24 cellular contexts compared by ENCODE assay signal in the genomic region with DNA sequence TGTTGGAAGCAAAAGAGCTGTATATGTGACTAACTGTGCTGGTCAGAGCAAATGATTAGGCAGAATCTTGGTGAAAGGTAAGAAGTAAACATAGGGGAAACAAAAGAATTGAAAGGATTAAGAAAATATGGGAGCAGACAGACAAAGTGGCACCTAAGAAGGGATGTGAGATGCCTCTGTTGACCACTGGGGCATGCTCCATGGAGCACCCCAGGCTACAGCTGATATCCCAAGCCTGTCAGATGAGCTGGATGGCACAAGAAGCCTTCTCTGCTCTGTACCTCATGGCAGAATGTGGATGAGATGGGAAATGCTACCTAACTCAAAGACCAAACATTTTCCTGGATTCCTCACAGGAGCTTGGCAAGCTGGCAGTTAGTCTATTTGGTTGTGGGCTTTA.
DNase-seq lines count a peak whose midpoint lies in the region; ATAC-seq, FAIRE-seq and TF ChIP-seq lines count a peak whose summit lies in the region.
"Had no signal": no experiment of that assay in that cellular context is flagged by ENCODE, and none has a peak within 500 bp of the region (broad histone marks: within the 10 kb centered on the region; RNA-seq: fewer than 3 reads in every experiment).

No MANE protein-coding gene starts in this region.

- no peak overlapping the region for H2BK12ac ChIP-seq in H1 (ENCODE audit: low read depth, low read length)

- H3K79me1 ChIP-seq in H1 (ENCODE audit: low read depth, low read length) (no peaks in the 10 kb centered on the region), mesendoderm (ENCODE audit: low read length) (no peaks in the 10 kb centered on the region)

- H3K56ac ChIP-seq in H1 (replicated peaks; ENCODE audit: insufficient read length, low read depth, low read length) (no peak overlapping the region), mesendoderm (ENCODE audit: low read length) (no peak overlapping the region)

- TF ChIP-seq EP300 in A549 (IDR thresholded peaks at IDR 0.05): no peak
- no peak for TF ChIP-seq EP300 in H1 (IDR thresholded peaks at IDR 0.05; ENCODE audit: borderline replicate concordance in 1 of 2, low read depth in 2 of 2, low read length in 2 of 2)

- H3K4ac ChIP-seq in H1 (replicated peaks; ENCODE audit: insufficient read length, low read depth, low read length) (no peak overlapping the region), mesendoderm (ENCODE audit: low read depth, low read length) (no peak overlapping the region)

- H2AFZ ChIP-seq in H1 (ENCODE audit: low read length): no peak overlapping the region

- H3K79me2 ChIP-seq in H1 (ENCODE audit: control insufficient read depth in 1 of 2, insufficient read depth in 2 of 2, low read length in 2 of 2) (no peaks in the 10 kb centered on the region), mesendoderm (ENCODE audit: control insufficient read depth, insufficient read depth, low read length) (no peaks in the 10 kb centered on the region)

- H3K27ac ChIP-seq in A549 (no peak overlapping the region), H1 (ENCODE audit: low read depth, low read length) (no peak overlapping the region), mesendoderm (ENCODE audit: low read depth, low read length) (no peak overlapping the region)
- H3K27ac ChIP-seq: 22Rv1; BLaER1 treated with 17β-estradiol and CSF1 and Interleukin-3, amounts not matched to agents 10 nM and 100 nM; Peyer's patch had no signal

- H4K5ac ChIP-seq in H1 (ENCODE audit: insufficient read length, low read depth, low read length) (no peak overlapping the region), mesendoderm (ENCODE audit: low read length) (no peak overlapping the region)

- H3K36me3 ChIP-seq in H1 (ENCODE audit: control insufficient read depth in 2 of 4, insufficient read depth in 4 of 4, low read length in 3 of 4) (no peaks in the 10 kb centered on the region), mesendoderm (ENCODE audit: control insufficient read depth, insufficient read depth, low read length) (no peaks in the 10 kb centered on the region)
- H3K36me3 ChIP-seq: BLaER1 treated with 17β-estradiol and CSF1 and Interleukin-3, amounts not matched to agents 10 nM and 100 nM; Peyer's patch had no signal

- H2AK5ac ChIP-seq in H1 (ENCODE audit: low read depth, low read length) (no peak overlapping the region), mesendoderm (ENCODE audit: low read length) (no peak overlapping the region)

- DNase-seq in A549 (ENCODE audit: low read depth in 1 of 2, low spot score in 1 of 2): peak; percentile 10 to 13
- peak; percentile 18 for DNase-seq in HEK293T (ENCODE audit: extremely low spot score)
- DNase-seq in H1 (ENCODE audit: low read depth in 1 of 2, low spot score in 2 of 2): no peak
- DNase-seq in mesendoderm: peak; percentile 10
- no peak for DNase-seq in stimulated activated CD4-positive, alpha-beta T cell treated with anti-CD3 and anti-CD28 coated beads, Interleukin-4, amount 100 ng/mL, for 4 hours
- no peak for DNase-seq in NCI-H1092 treated with DMSO at 0.1 percent for 48 hours (lab: John Stamatoyannopoulos, UW)
- no peak for DNase-seq in activated effector memory CD4-positive, alpha-beta T cell treated with Interleukin-2 at 50 U/mL for 16 hours
- DNase-seq: Caco-2; CD4-positive, alpha-beta memory T cell; DMS 273 treated with DMSO at 0.1 percent for 48 hours; DND-41; HFFc6; KBM-7; NCI-H1105; NCI-H2029 treated with DMSO at 0.1 percent for 48 hours; NCI-H2171; NCI-H345; NCI-H524; NCI-H774; Peyer's patch had no signal

- H3K4me3 ChIP-seq in A549: no peak overlapping the region
- no peak overlapping the region for H3K4me3 ChIP-seq in H1 (ENCODE audit: extremely low read depth in 1 of 4, insufficient read depth in 2 of 4, low read depth in 3 of 4, low read length in 4 of 4)
- H3K4me3 ChIP-seq in mesendoderm (ENCODE audit: low read length): no peak overlapping the region
- H3K4me3 ChIP-seq: BLaER1 treated with 17β-estradiol and CSF1 and Interleukin-3, amounts not matched to agents 10 nM and 100 nM; Peyer's patch had no signal

- FAIRE-seq in A549 (lab: Jason Lieb, UNC) (no peak), H1 (lab: Jason Lieb, UNC) (no peak)
- FAIRE-seq: GM18507 had no signal

- no peak for TF ChIP-seq CTCF in A549 (IDR thresholded peaks at IDR 0.05)
- TF ChIP-seq CTCF in H1 (IDR thresholded peaks at IDR 0.05; ENCODE audit: control extremely low read depth in 1 of 3, insufficient read depth in 1 of 3, low read depth in 1 of 3, low read length in 3 of 3): peak in 2 of 3 experiments; percentile 1 to 23; a peak in 2 of 4 replicates

- no peak overlapping the region for H2BK5ac ChIP-seq in H1 (ENCODE audit: low read depth, low read length)
- H2BK5ac ChIP-seq in mesendoderm (ENCODE audit: low read length): no peak overlapping the region

- H4K91ac ChIP-seq in H1 (replicated peaks; ENCODE audit: insufficient read length, low read length): no peak overlapping the region

- TF ChIP-seq RAD21 in A549 (conservative IDR thresholded peaks at IDR 0.05 in 1 of 2, IDR thresholded peaks at IDR 0.05 in 1 of 2): no peak
- peak; percentile 9 to 26; a peak in 2 of 4 replicates for TF ChIP-seq RAD21 in H1 (IDR thresholded peaks at IDR 0.05 in 1 of 2, conservative IDR thresholded peaks at IDR 0.05 in 1 of 2; ENCODE audit: low read depth in 2 of 2, low read length in 2 of 2)

- H2BK15ac ChIP-seq in H1 (ENCODE audit: low read length) (no peak overlapping the region), mesendoderm (replicated peaks; ENCODE audit: low read depth) (no peak overlapping the region)

- CTCF ChIA-PET in A549 (lab: Yijun Ruan, JAX): interaction anchor here (0.6 to 1.3 kb wide), 4 partner anchors 8 to 1193 kb away, joined by 3 to 6 read pairs (median 3); no protein-coding TSS in a partner anchor
- CTCF ChIA-PET in HEK293T (lab: Yijun Ruan, JAX): no interaction called here
- CTCF ChIA-PET in H1 (lab: Charles Lee; ENCODE audit: partially characterized antibody): interaction anchor here (0.6 to 1.3 kb wide), 3 partner anchors 57 to 179 kb away, joined by 3 to 4 read pairs (median 3); no protein-coding TSS in a partner anchor

- H3K9me3 ChIP-seq in A549 (no peaks in the 10 kb centered on the region), H1 (ENCODE audit: insufficient read depth in 2 of 2, low read depth in 1 of 2, low read length in 1 of 2) (no peaks in the 10 kb centered on the region)
- H3K9me3 ChIP-seq: BLaER1 treated with 17β-estradiol and CSF1 and Interleukin-3, amounts not matched to agents 10 nM and 100 nM; Caco-2; Peyer's patch had no signal

- no peak overlapping the region for H3K4me2 ChIP-seq in A549
- H3K4me2 ChIP-seq in H1 (ENCODE audit: insufficient read depth in 1 of 2, low read depth in 2 of 2, low read length in 2 of 2): no peak overlapping the region
- no peak overlapping the region for H3K4me2 ChIP-seq in mesendoderm (ENCODE audit: low read length)
- H3K4me2 ChIP-seq: BLaER1 treated with 17β-estradiol and CSF1 and Interleukin-3, amounts not matched to agents 10 nM and 100 nM had no signal

- POLR2A ChIA-PET in A549 (lab: Yijun Ruan, JAX): no interaction called here
- POLR2A ChIA-PET in HEK293T (lab: Yijun Ruan, JAX): no interaction called here
- POLR2A ChIA-PET in H1 (lab: Charles Lee; ENCODE audit: partially characterized antibody): no interaction called here

- no peaks in the 10 kb centered on the region for H3K23me2 ChIP-seq in H1 (ENCODE audit: low read depth, low read length)

- H3K4me1 ChIP-seq in A549 (no peaks in the 10 kb centered on the region), H1 (replicated peaks in 1 of 4; ENCODE audit: control insufficient read depth in 3 of 4, insufficient read depth in 4 of 4, low read length in 3 of 4) (no peaks in the 10 kb centered on the region), mesendoderm (ENCODE audit: control insufficient read depth, low read depth, low read length) (no peaks in the 10 kb centered on the region)
- H3K4me1 ChIP-seq: BLaER1 treated with 17β-estradiol and CSF1 and Interleukin-3, amounts not matched to agents 10 nM and 100 nM; Caco-2; Peyer's patch had no signal

- no peaks in the 10 kb centered on the region for H4K20me1 ChIP-seq in H1 (replicated peaks in 1 of 2; ENCODE audit: control insufficient read depth in 1 of 2, insufficient read depth in 2 of 2, low read length in 2 of 2)
- H4K20me1 ChIP-seq: BLaER1 treated with 17β-estradiol and CSF1 and Interleukin-3, amounts not matched to agents 10 nM and 100 nM had no signal

- H3K18ac ChIP-seq in H1 (ENCODE audit: extremely low read depth, low read length) (no peak overlapping the region), mesendoderm (ENCODE audit: low read length) (no peak overlapping the region)

- no peak overlapping the region for H3K14ac ChIP-seq in H1 (ENCODE audit: insufficient read length)

- no peak overlapping the region for H3K9ac ChIP-seq in H1 (replicated peaks in 1 of 4; ENCODE audit: extremely low read depth in 1 of 4, low read depth in 3 of 4, low read length in 3 of 4)
- H3K9ac ChIP-seq in mesendoderm (ENCODE audit: low read length): no peak overlapping the region
- H3K9ac ChIP-seq: BLaER1 treated with 17β-estradiol and CSF1 and Interleukin-3, amounts not matched to agents 10 nM and 100 nM had no signal

- H3K23ac ChIP-seq in H1 (ENCODE audit: insufficient read length) (no peak overlapping the region), mesendoderm (ENCODE audit: low read length) (no peak overlapping the region)

- ATAC-seq in A549 (peak; percentile 83 to 84), HG03095 (IDR thresholded peaks at IDR 0.05; ENCODE audit: unreplicated experiment) (no peak)

- H4K8ac ChIP-seq in H1 (ENCODE audit: extremely low read depth, insufficient read depth, low read length) (no peak overlapping the region), mesendoderm (ENCODE audit: low read depth, low read length) (no peak overlapping the region)

- H2BK120ac ChIP-seq in H1 (replicated peaks; ENCODE audit: low read depth, low read length): no peak overlapping the region
- H2BK120ac ChIP-seq in mesendoderm (ENCODE audit: low read depth, low read length): no peak overlapping the region

- H2BK20ac ChIP-seq in H1 (ENCODE audit: low read length): no peak overlapping the region

- TF ChIP-seq POLR2A in A549 (IDR thresholded peaks at IDR 0.05; ENCODE audit: low read length): no peak
- no peak for TF ChIP-seq POLR2A in H1 (IDR thresholded peaks at IDR 0.05; ENCODE audit: control extremely low read depth in 1 of 2, low read depth in 2 of 2, low read length in 2 of 2)

- no peaks in the 10 kb centered on the region for H3K27me3 ChIP-seq in H1 (replicated peaks in 1 of 4; ENCODE audit: control insufficient read depth in 3 of 4, extremely low read depth in 1 of 4, insufficient read depth in 3 of 4, low read length in 3 of 4)
- H3K27me3 ChIP-seq in mesendoderm (ENCODE audit: insufficient read depth, low read length, poor library complexity): no peaks in the 10 kb centered on the region
- H3K27me3 ChIP-seq: BLaER1 treated with 17β-estradiol and CSF1 and Interleukin-3, amounts not matched to agents 10 nM and 100 nM; Peyer's patch had no signal

TF ChIP-seq in A549, 52 proteins besides CTCF, POLR2A, EP300 and RAD21 (continues in another document):
- no peak for TF ChIP-seq MAZ (IDR thresholded peaks at IDR 0.05; ENCODE audit: borderline replicate concordance, low read depth, low read length)
- no peak for TF ChIP-seq HDAC2 (IDR thresholded peaks at IDR 0.05)

TF ChIP-seq in HEK293T, 16 proteins besides CTCF, POLR2A, EP300 and RAD21:
- TF ChIP-seq FOXA1 (IDR thresholded peaks at IDR 0.05) (no peak), TARDBP (IDR thresholded peaks at IDR 0.05) (no peak)
TF ChIP-seq in HEK293T: peak in this region for 0.

TF ChIP-seq in H1, 55 proteins besides CTCF, POLR2A, EP300 and RAD21 (continues in another document):
- no peak for TF ChIP-seq TCF12 (IDR thresholded peaks at IDR 0.05; ENCODE audit: low read depth, low read length)

Comparison
In these comparisons a context has a peak if more than half of its experiments do, and no peak if none do; other contexts are left out.
1. DNase-seq: peak in A549 (2 of 2), HEK293T (single experiment) and mesendoderm (single experiment); none in H1 (0 of 2), stimulated activated CD4-positive, alpha-beta T cell treated with anti-CD3 and anti-CD28 coated beads, Interleukin-4, amount 100 ng/mL, for 4 hours (0 of 2), NCI-H1092 treated with DMSO at 0.1 percent for 48 hours (single experiment) and activated effector memory CD4-positive, alpha-beta T cell treated with Interleukin-2 at 50 U/mL for 16 hours (single experiment).